In the genomic region with DNA sequence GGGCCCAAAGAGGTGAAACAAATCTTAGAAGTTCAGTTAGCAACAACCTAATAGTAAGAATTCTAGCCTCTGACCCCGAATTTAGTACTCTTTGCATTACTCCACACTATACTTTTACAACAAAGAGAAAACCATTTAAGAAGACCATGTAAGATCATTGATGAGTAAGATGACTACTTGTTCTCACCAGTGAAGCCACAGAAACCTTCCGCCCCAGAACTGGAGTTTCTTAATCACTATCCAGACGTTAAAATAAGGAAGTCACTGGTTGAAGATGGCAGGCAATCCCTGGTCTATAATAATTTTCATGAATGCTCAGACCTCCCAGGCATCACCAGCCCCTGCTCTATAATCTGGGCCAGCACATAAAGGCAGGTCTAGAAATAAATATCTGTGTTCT, we compare ENCODE assay signal across 11 cellular contexts.
DNase-seq lines count a peak whose midpoint lies in the region; ATAC-seq lines count a peak whose summit lies in the region.
"Had no signal": no experiment of that assay in that cellular context is flagged by ENCODE, and none has a peak within 500 bp of the region (broad histone marks: within the 10 kb centered on the region; RNA-seq: fewer than 3 reads in every experiment).

No MANE protein-coding gene starts in this region.

- H3K27me3 ChIP-seq in right cardiac atrium (ENCODE audit: control insufficient read depth, insufficient read depth), result no peaks in the 10 kb centered on the region

- CTCF ChIA-PET in activated CD4-positive, alpha-beta T cell treated with anti-CD3 and anti-CD28 coated beads, Interleukin-2, amount 10 ng/mL, durations not matched to agents 7 days and 5 days (lab: Charles Lee), result no interaction called here

- no peak overlapping the region for H3K4me3 Mint-ChIP-seq in activated CD4-positive, alpha-beta T cell treated with anti-CD3 and anti-CD28 coated beads, Interleukin-2, amount 10 ng/mL, durations not matched to agents 7 days and 5 days
- H3K4me3 Mint-ChIP-seq: T-cell had no signal

- no peak overlapping the region for H3K27ac Mint-ChIP-seq in activated CD4-positive, alpha-beta T cell treated with anti-CD3 and anti-CD28 coated beads, Interleukin-2, amount 10 ng/mL, durations not matched to agents 7 days and 5 days

- intact Hi-C loops in right cardiac atrium (cut with DNase I), result no loop called here

- H3K9me3 Mint-ChIP-seq in activated CD4-positive, alpha-beta T cell treated with anti-CD3 and anti-CD28 coated beads, Interleukin-2, amount 10 ng/mL, durations not matched to agents 7 days and 5 days, result peaks cover 9% of the 10 kb centered on the region

- H3K36me3 Mint-ChIP-seq in activated CD4-positive, alpha-beta T cell treated with anti-CD3 and anti-CD28 coated beads, Interleukin-2, amount 10 ng/mL, durations not matched to agents 7 days and 5 days (ENCODE audit: low read depth), result no peaks in the 10 kb centered on the region
- H3K36me3 Mint-ChIP-seq: T-cell had no signal

- ATAC-seq in GM21825 (IDR thresholded peaks at IDR 0.05; ENCODE audit: unreplicated experiment) (peak; percentile 91), HG03558 (IDR thresholded peaks at IDR 0.05; ENCODE audit: extremely low read depth, unreplicated experiment) (peak; percentile 88), right cardiac atrium (no peak)
- ATAC-seq: T-cell had no signal

- H3K4me1 ChIP-seq in right cardiac atrium (ENCODE audit: control insufficient read depth, insufficient read depth, low read length), result no peaks in the 10 kb centered on the region

- DNase-seq in activated CD4-positive, alpha-beta T cell treated with anti-CD3 and anti-CD28 coated beads for 48 hours, result peak; percentile 62
- no peak for DNase-seq in activated CD4-positive, alpha-beta T cell treated with anti-CD3 and anti-CD28 coated beads, Interleukin-2, amount 10 ng/mL, durations not matched to agents 7 days and 5 days
- DNase-seq in stimulated activated CD8-positive, alpha-beta memory T cell treated with anti-CD3 and anti-CD28 coated beads, Interleukin-2, amount 100 ng/mL, for 48 hours (ENCODE audit: low read depth in 2 of 2), result peak; percentile 18 to 19
- DNase-seq in DMS53 treated with DMSO at 0.1 percent for 48 hours (lab: John Stamatoyannopoulos, UW; ENCODE audit: unreplicated experiment), result no peak
- DNase-seq in right cardiac atrium, result no peak
- no peak for DNase-seq in COR-L47 (lab: John Stamatoyannopoulos, UW)
- DNase-seq: amygdala, NCI-H146, T-cell had no signal

- H3K9me3 ChIP-seq in right cardiac atrium (ENCODE audit: control insufficient read depth, low read length), result no peaks in the 10 kb centered on the region

- H3K27me3 Mint-ChIP-seq in activated CD4-positive, alpha-beta T cell treated with anti-CD3 and anti-CD28 coated beads, Interleukin-2, amount 10 ng/mL, durations not matched to agents 7 days and 5 days, result peaks cover 14% of the 10 kb centered on the region

- no peak overlapping the region for H3K27ac ChIP-seq in right cardiac atrium (ENCODE audit: low read length)

- POLR2A ChIA-PET in activated CD4-positive, alpha-beta T cell treated with anti-CD3 and anti-CD28 coated beads, Interleukin-2, amount 10 ng/mL, durations not matched to agents 7 days and 5 days (lab: Charles Lee), result no interaction called here

- 75% methylated on average over 3 of the region's 3 CpGs for WGBS in right cardiac atrium

- H3K4me1 Mint-ChIP-seq in activated CD4-positive, alpha-beta T cell treated with anti-CD3 and anti-CD28 coated beads, Interleukin-2, amount 10 ng/mL, durations not matched to agents 7 days and 5 days, result peaks cover 5% of the 10 kb centered on the region
- H3K4me1 Mint-ChIP-seq: T-cell had no signal

- no peak overlapping the region for H3K4me3 ChIP-seq in right cardiac atrium (ENCODE audit: low read length)

Comparison
In these comparisons a context has a peak if more than half of its experiments do, and no peak if none do; other contexts are left out.
1. DNase-seq: peak in activated CD4-positive, alpha-beta T cell treated with anti-CD3 and anti-CD28 coated beads for 48 hours (single experiment) and stimulated activated CD8-positive, alpha-beta memory T cell treated with anti-CD3 and anti-CD28 coated beads, Interleukin-2, amount 100 ng/mL, for 48 hours (2 of 2); none in activated CD4-positive, alpha-beta T cell treated with anti-CD3 and anti-CD28 coated beads, Interleukin-2, amount 10 ng/mL, durations not matched to agents 7 days and 5 days (single experiment), DMS53 treated with DMSO at 0.1 percent for 48 hours (single experiment), right cardiac atrium (0 of 3) and COR-L47 (single experiment).
2. ATAC-seq: peak in GM21825 (single experiment) and HG03558 (single experiment); none in right cardiac atrium (0 of 2).